In genomic region chr6:79898076-79898475, GRCh38 we compare ENCODE assay signal across 23 cellular contexts. TPM values are rescaled to one million over a fixed set of nuclear protein-coding genes. Genes with fewer than 3 reads are reported as not detected.
"Had no signal": no experiment of that assay in that cellular context is flagged by ENCODE, and none has a peak within 500 bp of the region (broad histone marks: within the 10 kb centered on the region; RNA-seq: fewer than 3 reads in every experiment).

No MANE protein-coding gene starts in this region.

- DNase-seq: KBM-7, NCI-H1092, NCI-H1105 treated with DMSO at 0.1 percent for 48 hours, NCI-H1417 treated with DMSO at 0.1 percent for 48 hours, NCI-H146, NCI-H1694 treated with DMSO at 0.1 percent for 48 hours, NCI-H1930, NCI-H2081 treated with DMSO at 0.1 percent for 48 hours, NCI-H2171, NCI-H226, NCI-H446, NCI-H510A, NCI-H524 treated with DMSO at 0.1 percent for 48 hours, NCI-H69, NCI-H774, OCI-M1, PC-9, Peyer's patch, SHP77 treated with DMSO at 0.1 percent for 48 hours, SJCRH30 had no signal

- ATAC-seq: Right ventricle myocardium inferior, SK-N-SH treated with all-trans-retinoic acid at 6 μM for 48 hours had no signal

- H3K4me3 ChIP-seq: PC-9, Peyer's patch, SJCRH30 had no signal

RNA-seq across cellular contexts. Expression of gene ELOVL4, which starts 49.3 kb away (rescaled TPM):
- total RNA-seq: HT-29, PC-9 had no signal
